8 cellular contexts compared by ENCODE assay signal in the genomic region with DNA sequence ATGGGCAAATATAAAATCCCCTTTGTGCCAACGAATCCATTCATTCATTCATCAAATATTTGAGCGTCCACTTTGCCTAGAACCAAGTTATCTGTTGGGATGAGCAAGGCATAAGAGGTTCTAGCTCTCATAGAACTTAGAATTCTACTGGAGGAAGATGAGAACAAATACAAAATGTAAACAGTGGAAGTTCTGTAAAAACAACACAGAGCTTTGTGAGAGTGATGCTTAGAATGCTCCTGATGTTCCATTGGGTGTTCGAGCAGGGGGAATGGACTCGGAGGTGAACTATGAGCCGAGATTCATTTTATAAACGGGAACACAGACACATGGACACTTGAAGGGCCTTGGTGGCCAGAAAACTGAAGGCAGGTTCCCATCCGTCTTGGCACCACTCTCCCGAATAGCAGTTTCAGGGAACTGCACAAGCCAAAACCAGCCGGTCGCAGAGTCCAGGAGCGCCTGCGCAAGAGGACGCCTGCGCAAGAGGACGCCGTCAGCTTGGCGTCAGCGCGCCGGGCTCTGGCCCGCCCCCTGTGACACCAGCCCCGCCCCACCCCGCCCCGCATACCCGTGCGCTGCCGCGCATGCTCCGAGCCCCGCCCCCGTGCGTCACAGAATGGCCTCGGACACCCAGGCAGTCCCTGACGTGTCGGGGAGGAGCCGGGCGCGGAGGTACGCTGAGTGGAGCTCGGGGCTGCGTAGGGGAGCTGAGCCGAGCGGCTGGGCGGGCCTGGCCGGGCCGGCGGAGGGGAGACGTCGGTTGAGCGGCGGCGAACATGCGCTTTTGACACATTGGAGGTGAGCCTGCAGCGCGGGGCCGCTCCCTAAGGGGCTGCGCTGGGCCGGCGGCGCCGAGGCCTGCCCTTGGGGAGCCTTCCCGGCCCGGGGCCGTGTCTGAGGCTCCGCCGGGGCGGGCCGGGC. TPM values are rescaled to one million over a fixed set of nuclear protein-coding genes. Genes with fewer than 3 reads are reported as not detected.
A peak's percentile ranks its signal among the peaks of the same experiment; 100 is the strongest.
DNase-seq lines count a peak whose midpoint lies in the region; ATAC-seq and TF ChIP-seq lines count a peak whose summit lies in the region.

A gene with protein sequence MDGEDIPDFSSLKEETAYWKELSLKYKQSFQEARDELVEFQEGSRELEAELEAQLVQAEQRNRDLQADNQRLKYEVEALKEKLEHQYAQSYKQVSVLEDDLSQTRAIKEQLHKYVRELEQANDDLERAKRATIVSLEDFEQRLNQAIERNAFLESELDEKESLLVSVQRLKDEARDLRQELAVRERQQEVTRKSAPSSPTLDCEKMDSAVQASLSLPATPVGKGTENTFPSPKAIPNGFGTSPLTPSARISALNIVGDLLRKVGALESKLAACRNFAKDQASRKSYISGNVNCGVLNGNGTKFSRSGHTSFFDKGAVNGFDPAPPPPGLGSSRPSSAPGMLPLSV (plus strand): TSS at position 640 of the 924 bp plus-strand sequence. CDS start 8,388 bp downstream, outside the sequence.

- ATAC-seq in GM18498 (IDR thresholded peaks at IDR 0.05; ENCODE audit: unreplicated experiment) = peak; percentile 96
- ATAC-seq in HG02885 (IDR thresholded peaks at IDR 0.05; ENCODE audit: poor library complexity, unreplicated experiment) = peak; percentile 96
- ATAC-seq in heart right ventricle = peak; percentile 97 to 99 (median 98)

- intact Hi-C loops in T-helper 1 cell treated with Interleukin-12 subunit alpha and Interleukin-12 subunit beta and Interleukin-4 antibody, amounts not matched to agents 30 ng/mL and 1 ng/mL, for 36 hours (cut with micrococcal nuclease) = loop anchor here (1.0 to 10.0 kb wide), 12 partner anchors 19 to 581 kb away; a partner anchor contains a TSS
- intact Hi-C loops in heart right ventricle (cut with DNase I) (loop anchor here in 1 of 10 donors (10.0 kb wide), 1 partner anchor 51 kb away; a partner anchor contains a TSS), posterior cingulate gyrus (cut with DNase I) (loop anchor here (2.0 to 5.0 kb wide), 3 partner anchors 43 to 197 kb away; a partner anchor contains a TSS)

- no peaks in the 10 kb centered on the region for H3K27me3 ChIP-seq in heart right ventricle

- peak; percentile 90 for DNase-seq in NCI-H1694 (lab: John Stamatoyannopoulos, UW)
- peak; percentile 95 for DNase-seq in amniotic epithelial cell (ENCODE audit: low read depth)
- peak; percentile 99 to 100 for DNase-seq in heart right ventricle
- DNase-seq in posterior cingulate gyrus = peak; percentile 98 to 100 (median 99)
- DNase-seq in type B pancreatic cell (ENCODE audit: extremely low spot score, unreplicated experiment) = peak; percentile 99

- peak within 1 kb of the TSS; percentile 95 for H3K4me3 Mint-ChIP-seq in type B pancreatic cell

- H3K9me3 ChIP-seq in heart right ventricle = no peaks in the 10 kb centered on the region

- peak within 1 kb of the TSS; percentile 77 to 98 (median 86) for H3K4me3 ChIP-seq in heart right ventricle

- peaks cover 0 to 50% (median 30%) of the 10 kb centered on the region in 9 donors for H3K4me1 ChIP-seq in heart right ventricle

- peak within 1 kb of the TSS; percentile 94 to 100 (median 100) for H3K27ac ChIP-seq in heart right ventricle

- peak within 1 kb of the TSS; percentile 98 for H3K27ac Mint-ChIP-seq in type B pancreatic cell

- H3K36me3 ChIP-seq in heart right ventricle = peaks cover 0 to 27% (median 0%) of the 10 kb centered on the region in 9 donors

- WGBS in heart right ventricle, 2 donors = 2 to 3% methylated on average over 60 to 68 of the region's 68 CpGs

- peaks cover 13% of the 10 kb centered on the region for H3K4me1 Mint-ChIP-seq in type B pancreatic cell (ENCODE audit: unreplicated experiment)

- H3K36me3 Mint-ChIP-seq in type B pancreatic cell = peaks cover 6% of the 10 kb centered on the region

- TF ChIP-seq CTCF in heart right ventricle (IDR thresholded peaks at IDR 0.05) (no peak), type B pancreatic cell (conservative IDR thresholded peaks at IDR 0.05) (no peak)

- no peaks in the 10 kb centered on the region for H3K9me3 Mint-ChIP-seq in type B pancreatic cell

- H3K27me3 Mint-ChIP-seq in type B pancreatic cell = no peaks in the 10 kb centered on the region

RNA-seq across cellular contexts. Expression of the gene that starts here (rescaled TPM):
- 61.5 and 72.4 TPM in 2 replicates for total RNA-seq in T-helper 1 cell treated with Interleukin-12 subunit alpha and Interleukin-12 subunit beta and Interleukin-4 antibody, amounts not matched to agents 30 ng/mL and 1 ng/mL, for 36 hours
- total RNA-seq in heart right ventricle (10 to 100 TPM; 21.2 to 37.0 (median 28.4) TPM), type B pancreatic cell (ENCODE audit: low replicate concordance) (51.4 and 77.9 TPM in 2 replicates)
- 10 to 100 TPM; 22.5 to 27.1 TPM for polyA plus RNA-seq in heart right ventricle

Comparison
In these comparisons a context has a peak if more than half of its experiments do, and no peak if none do; other contexts are left out.
1. Peak in every context shown above with its lines: DNase-seq, ATAC-seq, H3K4me3 ChIP-seq and H3K27ac ChIP-seq.